Comparison of ENCODE assay signal across 35 cellular contexts in genomic region chr6:143657809-143658208, GRCh38.
"Had no signal": no experiment of that assay in that cellular context is flagged by ENCODE, and none has a peak within 500 bp of the region (broad histone marks: within the 10 kb centered on the region; RNA-seq: fewer than 3 reads in every experiment).

No MANE protein-coding gene starts in this region.

- H3K4me3 ChIP-seq: MG63 had no signal

- H3K36me3 ChIP-seq: MG63 had no signal

- H3K4me2 ChIP-seq: KMS-11 had no signal

- H3K27me3 ChIP-seq: MG63 had no signal

- DNase-seq: Karpas-422, Kasumi-1, MG63, MM.1S, MV-4-11, NCI-H1048, NCI-H1092, NCI-H1092 treated with DMSO at 0.1 percent for 48 hours, NCI-H1105, NCI-H1105 treated with DMSO at 0.1 percent for 48 hours, NCI-H1417, NCI-H1417 treated with DMSO at 0.1 percent for 48 hours, NCI-H1436, NCI-H1436 treated with DMSO at 0.1 percent for 48 hours, NCI-H146, NCI-H1694, NCI-H1694 treated with DMSO at 0.1 percent for 48 hours, NCI-H187, NCI-H187 treated with DMSO at 0.1 percent for 48 hours, NCI-H1930, NCI-H2029, NCI-H2029 treated with DMSO at 0.1 percent for 48 hours, NCI-H2081, NCI-H2081 treated with DMSO at 0.1 percent for 48 hours, NCI-H2107, NCI-H2171, NCI-H2171 treated with DMSO at 0.1 percent for 48 hours, NCI-H2227 treated with DMSO at 0.1 percent for 48 hours, NCI-H226, NCI-H345, NCI-H446, NCI-H446 treated with DMSO at 0.1 percent for 48 hours, NCI-H510A, NCI-H510A treated with DMSO at 0.1 percent for 48 hours had no signal

- H3K9ac ChIP-seq: KMS-11 had no signal

- H3K27ac ChIP-seq: KMS-11 had no signal
